In the genomic region with DNA sequence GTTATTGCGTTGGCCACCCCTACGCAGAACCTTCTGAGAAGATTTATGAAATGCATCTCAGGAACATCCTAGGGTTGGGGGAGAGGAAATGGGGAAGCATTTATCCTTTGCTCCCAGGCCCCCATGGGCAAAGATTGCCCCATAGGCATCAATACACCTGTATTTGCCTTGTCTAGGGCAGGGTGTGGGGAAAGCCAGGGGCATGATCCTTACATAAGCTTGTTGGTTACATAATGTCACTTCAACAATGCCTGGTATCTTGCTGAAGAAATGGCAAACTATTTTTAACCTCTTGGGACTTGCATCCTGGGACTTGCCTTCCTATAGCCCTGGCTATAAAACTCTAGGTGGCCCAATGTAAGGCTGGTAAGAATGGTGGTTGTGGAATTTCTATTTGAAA, we compare ENCODE assay signal across 1 cellular context.
TF ChIP-seq lines count a peak whose summit lies in the region.

No MANE protein-coding gene starts in this region.

TF ChIP-seq in HepG2, 621 proteins besides CTCF, POLR2A, EP300 and RAD21 (continues in another document):
- TF ChIP-seq ARID5B (CRISPR knock-in tag; IDR thresholded peaks at IDR 0.05) = peak; percentile 45; the same call in 1 of the 2 replicates
- no peak for TF ChIP-seq ZNF644 (CRISPR knock-in tag; IDR thresholded peaks at IDR 0.05; ENCODE audit: low read depth)
- no peak for TF ChIP-seq BCLAF1 (IDR thresholded peaks at IDR 0.05)
- TF ChIP-seq MXD1 (CRISPR knock-in tag; IDR thresholded peaks at IDR 0.05) = no peak
- no peak for TF ChIP-seq SIX1 (CRISPR knock-in tag; IDR thresholded peaks at IDR 0.05; ENCODE audit: borderline replicate concordance)
- TF ChIP-seq SNAPC2 (CRISPR knock-in tag; IDR thresholded peaks at IDR 0.05) = no peak
- peak; percentile 91 for TF ChIP-seq TEF (CRISPR knock-in tag; IDR thresholded peaks at IDR 0.05)
- peak in 1 of 2 experiments; percentile 37; a peak in 1 of 4 replicates for TF ChIP-seq NR2F1 (CRISPR knock-in tag; IDR thresholded peaks at IDR 0.05)
- 0 out of 2 replicates have a peak, but pooled peaks have one; percentile 49 for TF ChIP-seq GATAD2A (CRISPR knock-in tag; IDR thresholded peaks at IDR 0.05)
- no peak for TF ChIP-seq NFKBIZ (CRISPR knock-in tag; IDR thresholded peaks at IDR 0.05)
- TF ChIP-seq, protein P1, sequence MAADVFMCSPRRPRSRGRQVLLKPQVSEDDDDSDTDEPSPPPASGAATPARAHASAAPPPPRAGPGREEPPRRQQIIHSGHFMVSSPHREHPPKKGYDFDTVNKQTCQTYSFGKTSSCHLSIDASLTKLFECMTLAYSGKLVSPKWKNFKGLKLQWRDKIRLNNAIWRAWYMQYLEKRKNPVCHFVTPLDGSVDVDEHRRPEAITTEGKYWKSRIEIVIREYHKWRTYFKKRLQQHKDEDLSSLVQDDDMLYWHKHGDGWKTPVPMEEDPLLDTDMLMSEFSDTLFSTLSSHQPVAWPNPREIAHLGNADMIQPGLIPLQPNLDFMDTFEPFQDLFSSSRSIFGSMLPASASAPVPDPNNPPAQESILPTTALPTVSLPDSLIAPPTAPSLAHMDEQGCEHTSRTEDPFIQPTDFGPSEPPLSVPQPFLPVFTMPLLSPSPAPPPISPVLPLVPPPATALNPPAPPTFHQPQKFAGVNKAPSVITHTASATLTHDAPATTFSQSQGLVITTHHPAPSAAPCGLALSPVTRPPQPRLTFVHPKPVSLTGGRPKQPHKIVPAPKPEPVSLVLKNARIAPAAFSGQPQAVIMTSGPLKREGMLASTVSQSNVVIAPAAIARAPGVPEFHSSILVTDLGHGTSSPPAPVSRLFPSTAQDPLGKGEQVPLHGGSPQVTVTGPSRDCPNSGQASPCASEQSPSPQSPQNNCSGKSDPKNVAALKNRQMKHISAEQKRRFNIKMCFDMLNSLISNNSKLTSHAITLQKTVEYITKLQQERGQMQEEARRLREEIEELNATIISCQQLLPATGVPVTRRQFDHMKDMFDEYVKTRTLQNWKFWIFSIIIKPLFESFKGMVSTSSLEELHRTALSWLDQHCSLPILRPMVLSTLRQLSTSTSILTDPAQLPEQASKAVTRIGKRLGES (CRISPR knock-in tag; IDR thresholded peaks at IDR 0.05; ENCODE audit: borderline replicate concordance) = no peak
- no peak for TF ChIP-seq ZNF766 (CRISPR knock-in tag; IDR thresholded peaks at IDR 0.05; ENCODE audit: borderline replicate concordance)
- peak; percentile 83 for TF ChIP-seq PATZ1 (CRISPR knock-in tag; IDR thresholded peaks at IDR 0.05)
- 0 out of 2 replicates have a peak, but pooled peaks have one; percentile 26 for TF ChIP-seq POGZ (CRISPR knock-in tag; IDR thresholded peaks at IDR 0.05)
- no peak for TF ChIP-seq NFRKB (IDR thresholded peaks at IDR 0.05)
- TF ChIP-seq MATR3 (CRISPR knock-in tag; IDR thresholded peaks at IDR 0.05) = no peak
- no peak for TF ChIP-seq ZNF576 (CRISPR knock-in tag; IDR thresholded peaks at IDR 0.05)
- TF ChIP-seq TBP (CRISPR knock-in tag; IDR thresholded peaks at IDR 0.05) = no peak
- TF ChIP-seq SOX13 (IDR thresholded peaks at IDR 0.05) = no peak
- peak in 1 of 2 experiments; percentile 56; a peak in 1 of 4 replicates for TF ChIP-seq SOX13 (CRISPR knock-in tag; conservative IDR thresholded peaks at IDR 0.05 in 1 of 2, IDR thresholded peaks at IDR 0.05 in 1 of 2)
- TF ChIP-seq REPIN1 (CRISPR knock-in tag; IDR thresholded peaks at IDR 0.05; ENCODE audit: borderline replicate concordance, low read depth) = 0 out of 2 replicates have a peak, but pooled peaks have one; percentile 4
- peak; percentile 60; the same call in 1 of the 2 replicates for TF ChIP-seq RARA (CRISPR knock-in tag; IDR thresholded peaks at IDR 0.05)
- TF ChIP-seq HNF4G (IDR thresholded peaks at IDR 0.05; ENCODE audit: borderline replicate concordance, low read depth, low read length) = no peak
- TF ChIP-seq HNF4G (CRISPR knock-in tag; IDR thresholded peaks at IDR 0.05; ENCODE audit: borderline replicate concordance, low read depth) = no peak
- no peak for TF ChIP-seq WIZ (CRISPR knock-in tag; IDR thresholded peaks at IDR 0.05)
- 0 out of 2 replicates have a peak, but pooled peaks have one; percentile 32 for TF ChIP-seq NCOA2 (CRISPR knock-in tag; IDR thresholded peaks at IDR 0.05)
- no peak for TF ChIP-seq SMYD3 (CRISPR knock-in tag; IDR thresholded peaks at IDR 0.05)
- TF ChIP-seq ZMYM4 (CRISPR knock-in tag; IDR thresholded peaks at IDR 0.05) = peak; percentile 37; the same call in 1 of the 2 replicates
- no peak for TF ChIP-seq FOXM1 (CRISPR knock-in tag; IDR thresholded peaks at IDR 0.05)
- no peak for TF ChIP-seq ZNF687 (CRISPR knock-in tag; IDR thresholded peaks at IDR 0.05)
- TF ChIP-seq SOX6 (IDR thresholded peaks at IDR 0.05) = no peak
- peak; percentile 71 for TF ChIP-seq SOX6 (CRISPR knock-in tag; IDR thresholded peaks at IDR 0.05)
- TF ChIP-seq HMG20A (CRISPR knock-in tag; IDR thresholded peaks at IDR 0.05; ENCODE audit: borderline replicate concordance) = peak; percentile 58; the same call in 1 of the 2 replicates
- no peak; the same call in 1 of the 2 replicates for TF ChIP-seq MED1 (CRISPR knock-in tag; IDR thresholded peaks at IDR 0.05)
- peak; percentile 71 for TF ChIP-seq BCL6 (CRISPR knock-in tag; IDR thresholded peaks at IDR 0.05)
- TF ChIP-seq THAP11 (CRISPR knock-in tag; IDR thresholded peaks at IDR 0.05) = peak; percentile 24; the same call in 1 of the 2 replicates
